In genomic region chr10:64014281-64014680, GRCh38 we compare ENCODE assay signal across 21 cellular contexts.
"Had no signal": no experiment of that assay in that cellular context is flagged by ENCODE, and none has a peak within 500 bp of the region (broad histone marks: within the 10 kb centered on the region; RNA-seq: fewer than 3 reads in every experiment).

No MANE protein-coding gene starts in this region.

- FAIRE-seq: HepG2 had no signal

- H3K4me3 Mint-ChIP-seq: IgD-negative memory B cell had no signal

- H3K4me2 ChIP-seq: PC-9 had no signal

- H3K4me1 ChIP-seq: Peyer's patch had no signal

- ATAC-seq: HepG2, Right ventricle myocardium inferior had no signal

- H3K4me1 Mint-ChIP-seq: IgD-negative memory B cell had no signal

- H2AFZ ChIP-seq: PC-9 had no signal

- H3K36me3 ChIP-seq: Peyer's patch, SJCRH30 had no signal

- H3K27me3 ChIP-seq: Peyer's patch, SJCRH30 had no signal

- H3K27ac Mint-ChIP-seq: IgD-negative memory B cell had no signal

- H3K4me3 ChIP-seq: PC-9, Peyer's patch, SJCRH30, SK-N-MC had no signal

- H3K27ac ChIP-seq: PC-9, Peyer's patch, SJCRH30, SK-N-MC had no signal

- DNase-seq: KBM-7; NCI-H1092 treated with DMSO at 0.1 percent for 48 hours; NCI-H1417; NCI-H1436 treated with DMSO at 0.1 percent for 48 hours; NCI-H1694; NCI-H187 treated with DMSO at 0.1 percent for 48 hours; NCI-H2029 treated with DMSO at 0.1 percent for 48 hours; NCI-H2171 treated with DMSO at 0.1 percent for 48 hours; NCI-H345; NCI-H446 treated with DMSO at 0.1 percent for 48 hours; NCI-H510A treated with DMSO at 0.1 percent for 48 hours; NCI-H526; NK-92 treated with Interleukin-12 subunit alpha and Interleukin-12 subunit beta, amount 100 ng/mL, for 24 hours; PC-9; Peyer's patch; SHP77 treated with DMSO at 0.1 percent for 48 hours; SJCRH30 had no signal

- H3K9me3 ChIP-seq: Peyer's patch, SJCRH30 had no signal
